In genomic region chr18:32530947-32531651, GRCh38 we compare ENCODE assay signal across 8 cellular contexts.
A peak's percentile ranks its signal among the peaks of the same experiment; 100 is the strongest.
DNase-seq lines count a peak whose midpoint lies in the region; ATAC-seq and TF ChIP-seq lines count a peak whose summit lies in the region.
"Had no signal": no experiment of that assay in that cellular context is flagged by ENCODE, and none has a peak within 500 bp of the region (broad histone marks: within the 10 kb centered on the region; RNA-seq: fewer than 3 reads in every experiment).

No MANE protein-coding gene starts in this region.

- H3K9me2 ChIP-seq in MM.1S (replicated peaks; ENCODE audit: insufficient read depth, low read length) = no peaks in the 10 kb centered on the region

- peak; percentile 96 for ATAC-seq in GM18858 (IDR thresholded peaks at IDR 0.05; ENCODE audit: unreplicated experiment)
- no peak for ATAC-seq in sciatic nerve

- no peak overlapping the region for H3K4me2 ChIP-seq in MM.1S (ENCODE audit: low read depth, low read length)

- no peak overlapping the region for H3K9ac ChIP-seq in MM.1S (ENCODE audit: low read length)

- H4K20me1 ChIP-seq in MM.1S (ENCODE audit: insufficient read depth, low read length) = no peaks in the 10 kb centered on the region

- intact Hi-C loops in sciatic nerve (cut with DNase I) = no loop called here

- H3K79me2 ChIP-seq in MM.1S (ENCODE audit: low read length) = no peaks in the 10 kb centered on the region

- H2AFZ ChIP-seq in MM.1S (ENCODE audit: low read length) = no peak overlapping the region

- DNase-seq in HCEC 1CT = peak; percentile 44
- DNase-seq in MM.1S = peak; percentile 44
- peak; percentile 21 for DNase-seq in central memory CD4-positive, alpha-beta T cell
- DNase-seq in dermis blood vessel endothelial cell = no peak
- DNase-seq in dedifferentiated amniotic fluid mesenchymal stem cell (ENCODE audit: extremely low spot score) = no peak
- DNase-seq in sciatic nerve (ENCODE audit: low spot score) = no peak

- no peaks in the 10 kb centered on the region for H3K36me3 ChIP-seq in MM.1S (replicated peaks; ENCODE audit: insufficient read depth, low read length)
- H3K36me3 ChIP-seq: SJSA1 had no signal

- TF ChIP-seq CTCF in MM.1S (IDR thresholded peaks at IDR 0.05; ENCODE audit: low read length) = no peak

- H3F3A ChIP-seq in MM.1S (ENCODE audit: insufficient read depth, low read length) = no peaks in the 10 kb centered on the region

- no peaks in the 10 kb centered on the region for H3K9me3 ChIP-seq in MM.1S (replicated peaks; ENCODE audit: insufficient read depth, low read length)
- H3K9me3 ChIP-seq: SJSA1 had no signal

- H3K27ac ChIP-seq in MM.1S (ENCODE audit: low read length) = no peak overlapping the region
- H3K27ac ChIP-seq: SJSA1 had no signal

- no peaks in the 10 kb centered on the region for H3K4me1 ChIP-seq in MM.1S (ENCODE audit: low read length)
- H3K4me1 ChIP-seq: SJSA1 had no signal

- H3K27me3 ChIP-seq in MM.1S (replicated peaks; ENCODE audit: insufficient read depth, low read length) = no peaks in the 10 kb centered on the region
- H3K27me3 ChIP-seq: SJSA1 had no signal

- H3K4me3 ChIP-seq in MM.1S (ENCODE audit: low read length) = no peak overlapping the region
- H3K4me3 ChIP-seq: SJSA1 had no signal

Comparison
In these comparisons a context has a peak if more than half of its experiments do, and no peak if none do; other contexts are left out.
1. DNase-seq: peak in HCEC 1CT (single experiment), MM.1S (single experiment) and central memory CD4-positive, alpha-beta T cell (single experiment); none in dermis blood vessel endothelial cell (single experiment), dedifferentiated amniotic fluid mesenchymal stem cell (single experiment) and sciatic nerve (single experiment).